Comparison of ENCODE assay signal across 26 cellular contexts in the genomic region with DNA sequence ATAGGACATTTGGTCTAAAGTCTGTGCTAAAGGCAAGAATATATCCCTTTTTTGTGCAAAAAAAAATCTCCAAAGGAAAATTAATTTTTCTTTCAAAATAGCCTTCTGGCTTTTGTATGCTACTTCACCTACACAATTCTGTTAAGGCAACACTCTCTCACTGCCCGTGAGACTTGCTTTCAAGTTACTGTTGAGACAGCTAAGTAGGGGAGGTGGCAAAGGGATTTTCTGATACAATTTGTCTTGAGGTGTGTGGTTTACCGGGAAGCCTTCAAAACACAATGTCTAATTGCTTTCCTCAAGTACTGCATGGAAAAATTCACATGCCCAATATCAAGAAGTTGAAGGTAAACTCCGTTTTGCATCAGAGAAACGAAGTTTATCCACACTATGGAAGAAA. TPM values are rescaled to one million over a fixed set of nuclear protein-coding genes. Genes with fewer than 3 reads are reported as not detected.
DNase-seq lines count a peak whose midpoint lies in the region; ATAC-seq, FAIRE-seq and TF ChIP-seq lines count a peak whose summit lies in the region.
"Had no signal": no experiment of that assay in that cellular context is flagged by ENCODE, and none has a peak within 500 bp of the region (broad histone marks: within the 10 kb centered on the region; RNA-seq: fewer than 3 reads in every experiment).

No MANE protein-coding gene starts in this region.

- no peak for TF ChIP-seq RAD21 in H1 (IDR thresholded peaks at IDR 0.05 in 1 of 2, conservative IDR thresholded peaks at IDR 0.05 in 1 of 2; ENCODE audit: low read depth in 2 of 2, low read length in 2 of 2)

- H3K9me3 ChIP-seq in HUES64 (ENCODE audit: insufficient read depth, low read depth, low read length), result no peaks in the 10 kb centered on the region
- no peaks in the 10 kb centered on the region for H3K9me3 ChIP-seq in H1 (ENCODE audit: insufficient read depth in 2 of 2, low read depth in 1 of 2, low read length in 1 of 2)
- no peaks in the 10 kb centered on the region for H3K9me3 ChIP-seq in mesodermal cell (ENCODE audit: control insufficient read depth, low read length)
- no peaks in the 10 kb centered on the region for H3K9me3 ChIP-seq in thyroid gland
- H3K9me3 ChIP-seq: upper lobe of right lung had no signal

- intact Hi-C loops in thyroid gland (cut with DNase I), result no loop called here

- no peak overlapping the region for H2BK20ac ChIP-seq in H1 (ENCODE audit: low read length)

- no peak overlapping the region for H3K14ac ChIP-seq in H1 (ENCODE audit: insufficient read length)

- ATAC-seq in omental fat pad (ENCODE audit: low FRiP score), result no peak
- ATAC-seq: activated CD4-positive, alpha-beta T cell treated with anti-CD3 and anti-CD28 coated beads for 36 hours; activated T-cell treated with anti-CD3 and anti-CD28 coated beads, Interleukin-2, amount 50 U/mL, for 4 hours; HepG2; left lobe of liver; naive thymus-derived CD8-positive, alpha-beta T cell; right cardiac atrium; upper lobe of right lung had no signal

- no peaks in the 10 kb centered on the region for H3K36me3 ChIP-seq in HUES64 (ENCODE audit: insufficient read depth, low read length)
- no peaks in the 10 kb centered on the region for H3K36me3 ChIP-seq in H1 (ENCODE audit: control insufficient read depth in 2 of 4, insufficient read depth in 4 of 4, low read length in 3 of 4)
- H3K36me3 ChIP-seq in mesodermal cell (ENCODE audit: control insufficient read depth, insufficient read depth, low read length), result no peaks in the 10 kb centered on the region
- H3K36me3 ChIP-seq in thyroid gland, result no peaks in the 10 kb centered on the region
- H3K36me3 ChIP-seq: upper lobe of right lung had no signal

- H3K27ac ChIP-seq in HUES64 (ENCODE audit: low read depth, low read length) (peak overlapping the region; percentile 82), H1 (ENCODE audit: low read depth, low read length) (no peak overlapping the region), mesodermal cell (ENCODE audit: low read depth, low read length, severe bottlenecking) (peak overlapping the region; percentile 79), thyroid gland (peak overlapping the region in 2 of 3 donors; percentile 12 to 25)
- H3K27ac ChIP-seq: epithelial cell of prostate, SK-N-MC, upper lobe of right lung had no signal

- peaks cover 29% of the 10 kb centered on the region for H3K4me1 ChIP-seq in HUES64 (ENCODE audit: insufficient read depth, low read length)
- peaks cover 4 to 21% (median 12%) of the 10 kb centered on the region in 4 experiments; a peak in 5 of 7 replicates for H3K4me1 ChIP-seq in H1 (replicated peaks in 1 of 4; ENCODE audit: control insufficient read depth in 3 of 4, insufficient read depth in 4 of 4, low read length in 3 of 4)
- peaks cover 29% of the 10 kb centered on the region for H3K4me1 ChIP-seq in mesodermal cell (ENCODE audit: control insufficient read depth, insufficient read depth, low read length, poor library complexity, severe bottlenecking)
- H3K4me1 ChIP-seq in thyroid gland, result peaks cover 8 to 9% of the 10 kb centered on the region in 2 donors
- H3K4me1 ChIP-seq: upper lobe of right lung had no signal

- no peaks in the 10 kb centered on the region for H4K20me1 ChIP-seq in H1 (replicated peaks in 1 of 2; ENCODE audit: control insufficient read depth in 1 of 2, insufficient read depth in 2 of 2, low read length in 2 of 2)

- no peak overlapping the region for H3K4ac ChIP-seq in H1 (replicated peaks; ENCODE audit: insufficient read length, low read depth, low read length)

- H3K9ac ChIP-seq in HUES64 (ENCODE audit: low read depth, low read length) (peak overlapping the region; percentile 0; the same call in 1 of the 2 replicates), H1 (replicated peaks in 1 of 4; ENCODE audit: extremely low read depth in 1 of 4, low read depth in 3 of 4, low read length in 3 of 4) (no peak overlapping the region)

- H2BK12ac ChIP-seq in H1 (ENCODE audit: low read depth, low read length), result no peak overlapping the region

- H2BK15ac ChIP-seq in H1 (ENCODE audit: low read length), result no peak overlapping the region

- H2AK5ac ChIP-seq in H1 (ENCODE audit: low read depth, low read length), result no peak overlapping the region

- H3K23me2 ChIP-seq in H1 (ENCODE audit: low read depth, low read length), result no peaks in the 10 kb centered on the region

- H3K79me1 ChIP-seq in H1 (ENCODE audit: low read depth, low read length), result no peaks in the 10 kb centered on the region

- POLR2A ChIA-PET in H1 (lab: Charles Lee; ENCODE audit: partially characterized antibody), result no interaction called here

- no peak overlapping the region for H3K18ac ChIP-seq in H1 (ENCODE audit: extremely low read depth, low read length)

- H3K4me3 ChIP-seq in HUES64 (ENCODE audit: low read length), result 0 out of 2 replicates have a peak overlapping the region, but pooled peaks have one; percentile 8
- peak overlapping the region in 1 of 4 experiments; percentile 44; a peak in 2 of 8 replicates for H3K4me3 ChIP-seq in H1 (ENCODE audit: extremely low read depth in 1 of 4, insufficient read depth in 2 of 4, low read depth in 3 of 4, low read length in 4 of 4)
- no peak overlapping the region for H3K4me3 ChIP-seq in mesodermal cell (ENCODE audit: extremely low read depth, insufficient read depth, low read length, poor library complexity, severe bottlenecking)
- no peak overlapping the region for H3K4me3 ChIP-seq in thyroid gland (replicated peaks in 1 of 3)
- H3K4me3 ChIP-seq: SK-N-MC, upper lobe of right lung had no signal

- DNase-seq in H1 (ENCODE audit: low read depth in 1 of 2, low spot score in 2 of 2) (no peak), thyroid gland (no peak), NCI-H1092 (lab: John Stamatoyannopoulos, UW) (no peak), omental fat pad (ENCODE audit: low spot score) (no peak)
- no peak for DNase-seq in activated CD4-positive, CD25-positive, alpha-beta regulatory T cell treated with anti-CD3 and anti-CD28 coated beads, Interleukin-2, amount 50 U/mL, for 72 hours
- DNase-seq: activated CD4-positive, alpha-beta T cell treated with anti-CD3 and anti-CD28 coated beads for 36 hours; activated T-cell treated with anti-CD3 and anti-CD28 coated beads, Interleukin-2, amount 50 U/mL, for 4 hours; C1 segment of cervical spinal cord; COR-L47; effector CD4-positive, alpha-beta T cell; GDM1; MV-4-11; naive thymus-derived CD8-positive, alpha-beta T cell; NCI-H446 treated with DMSO at 0.1 percent for 48 hours; right cardiac atrium; stimulated activated CD4-positive, alpha-beta T cell treated with anti-CD3 and anti-CD28 coated beads, Interleukin-12 subunit alpha, Interleukin-12 subunit beta, amount 100 ng/mL, for 4 hours; stimulated activated CD4-positive, alpha-beta T cell treated with anti-CD3 and anti-CD28 coated beads, Interleukin-4, amount 100 ng/mL, for 1 hour; T-helper 2 cell; upper lobe of right lung had no signal

- FAIRE-seq in H1 (lab: Jason Lieb, UNC), result no peak
- FAIRE-seq: GM19239, HepG2 had no signal

- no peaks in the 10 kb centered on the region for H3K79me2 ChIP-seq in H1 (ENCODE audit: control insufficient read depth in 1 of 2, insufficient read depth in 2 of 2, low read length in 2 of 2)

- H2AFZ ChIP-seq in H1 (ENCODE audit: low read length), result peak overlapping the region; percentile 28; the same call in 1 of the 2 replicates

- H4K91ac ChIP-seq in H1 (replicated peaks; ENCODE audit: insufficient read length, low read length), result no peak overlapping the region

- no peak overlapping the region for H2BK5ac ChIP-seq in H1 (ENCODE audit: low read depth, low read length)

- TF ChIP-seq POLR2A in H1 (IDR thresholded peaks at IDR 0.05; ENCODE audit: control extremely low read depth in 1 of 2, low read depth in 2 of 2, low read length in 2 of 2), result no peak
- no peak for TF ChIP-seq POLR2A in thyroid gland (IDR thresholded peaks at IDR 0.05)

- no peak overlapping the region for H3K56ac ChIP-seq in H1 (replicated peaks; ENCODE audit: insufficient read length, low read depth, low read length)

- WGBS in HUES64, result 46% methylated on average over 3 of the region's 4 CpGs
- WGBS in H1 (ENCODE audit: extremely low coverage in 1 of 2, insufficient coverage in 1 of 2, insufficient read length in 1 of 2, insufficient replicate concordance in 2 of 2, low coverage in 1 of 2, low lambda C conversion rate in 2 of 2, missing lambda C conversion rate in 1 of 2), 2 experiments, result 39% methylated on average over 4 of the region's 4 CpGs; no CpG with 5 or more reads in 1 of the 2 experiments
- WGBS in mesodermal cell (ENCODE audit: insufficient coverage in 2 of 2), 2 experiments, result no CpG with 5 or more reads among the region's 4 CpGs
- WGBS in thyroid gland, 2 donors, result 35 to 44% methylated on average over 4 of the region's 4 CpGs

- no peak overlapping the region for H3K23ac ChIP-seq in H1 (ENCODE audit: insufficient read length)

- H4K5ac ChIP-seq in H1 (ENCODE audit: insufficient read length, low read depth, low read length), result no peak overlapping the region

- H3K27me3 ChIP-seq in HUES64 (ENCODE audit: insufficient read depth, low read length), result no peaks in the 10 kb centered on the region
- H3K27me3 ChIP-seq in H1 (replicated peaks in 1 of 4; ENCODE audit: control insufficient read depth in 3 of 4, extremely low read depth in 1 of 4, insufficient read depth in 3 of 4, low read length in 3 of 4), result no peaks in the 10 kb centered on the region
- H3K27me3 ChIP-seq in thyroid gland, result no peaks in the 10 kb centered on the region
- H3K27me3 ChIP-seq: upper lobe of right lung had no signal

- TF ChIP-seq CTCF in H1 (IDR thresholded peaks at IDR 0.05; ENCODE audit: control extremely low read depth in 1 of 3, insufficient read depth in 1 of 3, low read depth in 1 of 3, low read length in 3 of 3) (no peak), thyroid gland (IDR thresholded peaks at IDR 0.05) (no peak), omental fat pad (IDR thresholded peaks at IDR 0.05) (no peak)

- TF ChIP-seq EP300 in H1 (IDR thresholded peaks at IDR 0.05; ENCODE audit: borderline replicate concordance in 1 of 2, low read depth in 2 of 2, low read length in 2 of 2), result no peak

- no peak overlapping the region for H2BK120ac ChIP-seq in H1 (replicated peaks; ENCODE audit: low read depth, low read length)

- CTCF ChIA-PET in H1 (lab: Charles Lee; ENCODE audit: partially characterized antibody), result interaction anchor here (0.7 to 1.2 kb wide), 2 partner anchors 40 to 374 kb away, joined by 4 read pairs; no protein-coding TSS in a partner anchor

- H4K8ac ChIP-seq in H1 (ENCODE audit: extremely low read depth, insufficient read depth, low read length), result no peak overlapping the region

- peak overlapping the region; percentile 48 to 64 for H3K4me2 ChIP-seq in H1 (ENCODE audit: insufficient read depth in 1 of 2, low read depth in 2 of 2, low read length in 2 of 2)

RNA-seq across cellular contexts. Expression of a gene that starts 50.8 kb away (rescaled TPM):
- 56.6 TPM for polyA plus RNA-seq in HUES64 (2013, experiment 1 of 2)
- 61.6 TPM for polyA plus RNA-seq in HUES64 (2013, experiment 2 of 2)
- 62.5 and 68.2 TPM in 2 replicates for total RNA-seq in H1 (2021; fragmentation: NEBNext Ultra II Directional; extraction: Animal tissue kit (Norgen Biotek cat#: 25700))
- 36.1 and 50.0 TPM in 2 replicates for polyA plus RNA-seq in H1 (2011; rRNA removed)
- 55.2 TPM for polyA plus RNA-seq in H1 (2011; cell fraction: cytosol; rRNA removed)
- polyA plus RNA-seq in H1 (2011; cell fraction: nucleus; rRNA removed), result 60.2 TPM
- 45.1 to 51.3 TPM (median 48.4 TPM) in 4 replicates for polyA plus RNA-seq in H1 (2012, experiment 1 of 2)
- 29.3 TPM for polyA plus RNA-seq in H1 (2012, experiment 2 of 2)
- 74.4 TPM for polyA plus RNA-seq in H1 (2013, experiment 1 of 2)
- 73.2 TPM for polyA plus RNA-seq in H1 (2013, experiment 2 of 2)
- 50.4 and 62.6 TPM in 2 replicates for polyA minus RNA-seq in H1 (2011; rRNA and poly(A)+ RNA removed)
- 26.8 TPM for polyA minus RNA-seq in H1 (2011; cell fraction: cytosol; rRNA and poly(A)+ RNA removed)
- 61.5 TPM for polyA minus RNA-seq in H1 (2011; cell fraction: nucleus; rRNA and poly(A)+ RNA removed)
- 70.2 TPM for polyA plus RNA-seq in mesodermal cell (2013, experiment 1 of 2)
- 64.3 TPM for polyA plus RNA-seq in mesodermal cell (2013, experiment 2 of 2)
- total RNA-seq in thyroid gland, result 10 to 100 TPM; 43.5 to 63.0 (median 50.7) TPM
- total RNA-seq in omental fat pad, result 100 to 1,000 TPM in 1 of 4 donors, 10 to 100 TPM in 3; 57.5 to 121 (median 81.6) TPM
